In the genomic region with DNA sequence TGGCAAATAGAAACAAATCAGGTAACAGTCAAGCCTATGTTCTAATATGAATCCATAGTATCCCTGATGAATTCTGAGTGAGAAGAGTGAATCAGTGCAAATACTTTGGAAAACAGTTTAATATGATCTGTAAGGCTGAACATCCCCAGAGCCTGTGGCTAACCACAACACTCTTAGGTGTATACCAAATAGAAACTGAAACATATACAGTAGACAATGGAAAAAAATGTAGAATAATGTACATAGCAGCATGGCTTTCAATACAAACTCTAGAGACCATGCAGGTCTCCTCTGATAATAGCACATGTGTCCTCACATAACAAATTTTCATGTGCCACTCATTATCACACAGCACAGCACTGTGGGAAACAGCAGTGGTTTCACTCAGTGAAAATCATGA, we compare ENCODE assay signal across 17 cellular contexts.
DNase-seq lines count a peak whose midpoint lies in the region; ATAC-seq lines count a peak whose summit lies in the region.
"Had no signal": no experiment of that assay in that cellular context is flagged by ENCODE, and none has a peak within 500 bp of the region (broad histone marks: within the 10 kb centered on the region; RNA-seq: fewer than 3 reads in every experiment).

No MANE protein-coding gene starts in this region.

- ATAC-seq in GM18868 (IDR thresholded peaks at IDR 0.05; ENCODE audit: unreplicated experiment), result peak; percentile 76
- ATAC-seq in HG03432 (IDR thresholded peaks at IDR 0.05; ENCODE audit: unreplicated experiment), result peak; percentile 46
- ATAC-seq in HG03045 (IDR thresholded peaks at IDR 0.05; ENCODE audit: unreplicated experiment), result no peak
- ATAC-seq: GM12878 had no signal

- DNase-seq in NCI-H187 (lab: John Stamatoyannopoulos, UW), result no peak
- no peak for DNase-seq in DMS 273 treated with DMSO at 0.1 percent for 48 hours (lab: John Stamatoyannopoulos, UW)
- DNase-seq: 8988T; ACHN; BE2C; C1 segment of cervical spinal cord; CD4-positive, alpha-beta memory T cell; CD4-positive, CD25-positive, alpha-beta regulatory T cell; CD8-positive, alpha-beta memory T cell; COR-L47; DMS79 treated with DMSO at 0.1 percent for 48 hours; EL; GDM1 had no signal
